Comparison of ENCODE assay signal across 18 cellular contexts in genomic region chr7:50356945-50357268, GRCh38. TPM values are rescaled to one million over a fixed set of nuclear protein-coding genes. Genes with fewer than 3 reads are reported as not detected.
A peak's percentile ranks its signal among the peaks of the same experiment; 100 is the strongest.
DNase-seq lines count a peak whose midpoint lies in the region; ATAC-seq and TF ChIP-seq lines count a peak whose summit lies in the region.
"Had no signal": no experiment of that assay in that cellular context is flagged by ENCODE, and none has a peak within 500 bp of the region (broad histone marks: within the 10 kb centered on the region; RNA-seq: fewer than 3 reads in every experiment).

No MANE protein-coding gene starts in this region.

- in situ Hi-C loops in brain microvascular endothelial cell (cut with HindIII; ENCODE audit: low pct_ligation_motif_present, low sequenced_read_pairs), result no loop called here

- TF ChIP-seq POLR2A in Peyer's patch (IDR thresholded peaks at IDR 0.05), result no peak

- peak; percentile 62 for DNase-seq in activated T-cell treated with anti-CD3 and anti-CD28 coated beads, Interleukin-2, amount 50 U/mL, for 24 hours
- DNase-seq in activated T-cell treated with anti-CD3 and anti-CD28 coated beads, Interleukin-2, amount 50 U/mL, for 1 hour, result no peak
- DNase-seq in Peyer's patch (no peak), brain microvascular endothelial cell (no peak), iPS-NIHi11 (ENCODE audit: low spot score) (no peak)
- DNase-seq: ACHN; HCEC 1CT; NCI-H1105 treated with DMSO at 0.1 percent for 48 hours; NCI-H774; PC-9; stimulated activated naive CD4-positive, alpha-beta T cell treated with Interleukin-2 at 50 U/mL for 16 hours had no signal

- H3K27ac ChIP-seq in Peyer's patch (peak overlapping the region in 3 of 4 donors; percentile 59 to 75 (median 74)), brain microvascular endothelial cell (no peak overlapping the region)
- H3K27ac ChIP-seq: PC-9 had no signal

- peaks cover 0 to 4% (median 0%) of the 10 kb centered on the region in 4 donors for H3K4me1 ChIP-seq in Peyer's patch

- intact Hi-C loops in dendritic cell treated with granulocyte-macrophage colony-stimulating factor and Interleukin-4, amounts not matched to agents 40 ng/mL and 50 ng/mL, for 4 days (cut with micrococcal nuclease), result loop anchor here (2.0 to 5.0 kb wide), 3 partner anchors 52 to 130 kb away; partner anchors contain the start of gene IKZF1

- H3K4me3 Mint-ChIP-seq in activated T-cell treated with anti-CD3 and anti-CD28 coated beads, Interleukin-2, amount 50 U/mL, for 24 hours, result peak overlapping the region; percentile 58
- H3K4me3 Mint-ChIP-seq in dendritic cell treated with granulocyte-macrophage colony-stimulating factor and Interleukin-4, amounts not matched to agents 40 ng/mL and 50 ng/mL, for 4 days, result peak overlapping the region; percentile 51
- no peak overlapping the region for H3K4me3 Mint-ChIP-seq in stimulated activated memory B cell treated with anti-CD40 and anti-IgM and Interleukin-4, amounts not matched to agents 10 μg/mL and 1 μg/mL and 100 μg/mL, for 72 hours
- H3K4me3 Mint-ChIP-seq: nephron had no signal

- TF ChIP-seq CTCF in Peyer's patch (IDR thresholded peaks at IDR 0.05) (no peak), brain microvascular endothelial cell (IDR thresholded peaks at IDR 0.05; ENCODE audit: low read depth, low read length, missing control alignments) (no peak)

- peaks cover 3% of the 10 kb centered on the region for H3K9me3 Mint-ChIP-seq in activated T-cell treated with anti-CD3 and anti-CD28 coated beads, Interleukin-2, amount 50 U/mL, for 24 hours
- H3K9me3 Mint-ChIP-seq in dendritic cell treated with granulocyte-macrophage colony-stimulating factor and Interleukin-4, amounts not matched to agents 40 ng/mL and 50 ng/mL, for 4 days, result no peaks in the 10 kb centered on the region
- peaks cover 3% of the 10 kb centered on the region for H3K9me3 Mint-ChIP-seq in stimulated activated memory B cell treated with anti-CD40 and anti-IgM and Interleukin-4, amounts not matched to agents 10 μg/mL and 1 μg/mL and 100 μg/mL, for 72 hours
- H3K9me3 Mint-ChIP-seq: nephron had no signal

- peak overlapping the region; percentile 99 for H3K27ac Mint-ChIP-seq in activated T-cell treated with anti-CD3 and anti-CD28 coated beads, Interleukin-2, amount 50 U/mL, for 24 hours
- H3K27ac Mint-ChIP-seq in dendritic cell treated with granulocyte-macrophage colony-stimulating factor and Interleukin-4, amounts not matched to agents 40 ng/mL and 50 ng/mL, for 4 days, result peak overlapping the region; percentile 94
- peak overlapping the region; percentile 86 for H3K27ac Mint-ChIP-seq in stimulated activated memory B cell treated with anti-CD40 and anti-IgM and Interleukin-4, amounts not matched to agents 10 μg/mL and 1 μg/mL and 100 μg/mL, for 72 hours
- H3K27ac Mint-ChIP-seq: nephron had no signal

- H3K9me3 ChIP-seq in Peyer's patch, result no peaks in the 10 kb centered on the region

- no peaks in the 10 kb centered on the region for H3K27me3 ChIP-seq in Peyer's patch
- H3K27me3 ChIP-seq in brain microvascular endothelial cell (replicated peaks), result no peaks in the 10 kb centered on the region

- no peak for ATAC-seq in stimulated activated memory B cell treated with anti-CD40 and anti-IgM and Interleukin-4, amounts not matched to agents 10 μg/mL and 1 μg/mL and 100 μg/mL, for 72 hours
- no peak for ATAC-seq in GM21825 (IDR thresholded peaks at IDR 0.05; ENCODE audit: unreplicated experiment)

- peaks cover 96% of the 10 kb centered on the region for H3K36me3 Mint-ChIP-seq in activated T-cell treated with anti-CD3 and anti-CD28 coated beads, Interleukin-2, amount 50 U/mL, for 24 hours (ENCODE audit: low read depth)
- peaks cover 85% of the 10 kb centered on the region for H3K36me3 Mint-ChIP-seq in dendritic cell treated with granulocyte-macrophage colony-stimulating factor and Interleukin-4, amounts not matched to agents 40 ng/mL and 50 ng/mL, for 4 days (ENCODE audit: low read depth)
- H3K36me3 Mint-ChIP-seq in stimulated activated memory B cell treated with anti-CD40 and anti-IgM and Interleukin-4, amounts not matched to agents 10 μg/mL and 1 μg/mL and 100 μg/mL, for 72 hours, result peaks cover 76% of the 10 kb centered on the region

- H3K4me1 Mint-ChIP-seq in activated T-cell treated with anti-CD3 and anti-CD28 coated beads, Interleukin-2, amount 50 U/mL, for 24 hours (ENCODE audit: low read depth), result peaks cover 96% of the 10 kb centered on the region
- peaks cover 93% of the 10 kb centered on the region for H3K4me1 Mint-ChIP-seq in dendritic cell treated with granulocyte-macrophage colony-stimulating factor and Interleukin-4, amounts not matched to agents 40 ng/mL and 50 ng/mL, for 4 days (ENCODE audit: low read depth)
- peaks cover 87% of the 10 kb centered on the region for H3K4me1 Mint-ChIP-seq in stimulated activated memory B cell treated with anti-CD40 and anti-IgM and Interleukin-4, amounts not matched to agents 10 μg/mL and 1 μg/mL and 100 μg/mL, for 72 hours
- H3K4me1 Mint-ChIP-seq: nephron had no signal

- H3K36me3 ChIP-seq in Peyer's patch, result no peaks in the 10 kb centered on the region
- H3K36me3 ChIP-seq in brain microvascular endothelial cell (replicated peaks), result no peaks in the 10 kb centered on the region

- H3K4me3 ChIP-seq in Peyer's patch, result no peak overlapping the region
- no peak overlapping the region for H3K4me3 ChIP-seq in brain microvascular endothelial cell (ENCODE audit: low read depth, low read length)
- H3K4me3 ChIP-seq: PC-9 had no signal

- H3K27me3 Mint-ChIP-seq in activated T-cell treated with anti-CD3 and anti-CD28 coated beads, Interleukin-2, amount 50 U/mL, for 24 hours, result no peaks in the 10 kb centered on the region
- no peaks in the 10 kb centered on the region for H3K27me3 Mint-ChIP-seq in dendritic cell treated with granulocyte-macrophage colony-stimulating factor and Interleukin-4, amounts not matched to agents 40 ng/mL and 50 ng/mL, for 4 days
- no peaks in the 10 kb centered on the region for H3K27me3 Mint-ChIP-seq in stimulated activated memory B cell treated with anti-CD40 and anti-IgM and Interleukin-4, amounts not matched to agents 10 μg/mL and 1 μg/mL and 100 μg/mL, for 72 hours

RNA-seq across cellular contexts. Expression of gene IKZF1, which starts 52.4 kb away (rescaled TPM):
- 100 to 1,000 TPM in 1 of 4 donors, 10 to 100 TPM in 3; 25.3 to 108 (median 31.7) TPM for total RNA-seq in Peyer's patch
- total RNA-seq: bronchial epithelial cell, glomerular endothelial cell, PC-9, SK-MEL-5 had no signal
